Comparison of ENCODE assay signal across 16 cellular contexts in the genomic region with DNA sequence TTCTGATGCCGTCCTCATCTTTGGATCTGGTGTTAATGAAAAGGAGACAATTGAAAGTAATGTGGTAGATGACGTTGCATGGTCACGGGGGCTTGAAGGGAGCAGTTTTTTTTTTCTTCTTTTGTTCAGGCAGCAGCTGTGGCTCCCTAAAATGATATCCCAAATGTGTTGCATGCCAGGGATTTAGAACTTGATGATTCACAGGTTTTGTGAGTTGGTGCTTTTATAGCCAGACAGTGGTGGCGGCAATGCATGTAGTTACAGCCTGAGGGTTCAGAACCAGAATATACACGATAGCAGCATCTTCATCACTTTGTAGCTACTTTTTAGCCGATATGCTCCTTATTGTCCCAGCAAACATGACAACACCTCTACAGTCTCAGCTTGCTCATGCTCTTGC.
"Had no signal": no experiment of that assay in that cellular context is flagged by ENCODE, and none has a peak within 500 bp of the region (broad histone marks: within the 10 kb centered on the region; RNA-seq: fewer than 3 reads in every experiment).

No MANE protein-coding gene starts in this region.

- H3K27ac Mint-ChIP-seq: activated naive CD4-positive, alpha-beta T cell treated with anti-CD3 and anti-CD28 coated beads, Interleukin-2, amount 50 U/mL, for 24 hours; stimulated activated naive CD8-positive, alpha-beta T cell treated with anti-CD3 and anti-CD28 coated beads, Interleukin-15, amount 100 ng/mL, for 72 hours; T-helper 17 cell had no signal

- H3K27ac ChIP-seq: brain microvascular endothelial cell, dorsolateral prefrontal cortex, esophagus muscularis mucosa, gastroesophageal sphincter, ovary, testis had no signal

- H3K9me3 Mint-ChIP-seq: activated naive CD4-positive, alpha-beta T cell treated with anti-CD3 and anti-CD28 coated beads, Interleukin-2, amount 50 U/mL, for 24 hours had no signal

- H3K27me3 Mint-ChIP-seq: activated naive CD4-positive, alpha-beta T cell treated with anti-CD3 and anti-CD28 coated beads, Interleukin-2, amount 50 U/mL, for 24 hours; stimulated activated naive CD8-positive, alpha-beta T cell treated with anti-CD3 and anti-CD28 coated beads, Interleukin-15, amount 100 ng/mL, for 72 hours; T-helper 17 cell had no signal

- DNase-seq: activated CD4-positive, CD25-positive, alpha-beta regulatory T cell; activated effector memory CD4-positive, alpha-beta T cell treated with Interleukin-2 at 50 U/mL for 16 hours; amniotic stem cell; brain microvascular endothelial cell; kidney; left ventricle myocardium superior; ovary; stimulated activated CD4-positive, alpha-beta T cell treated with anti-CD3 and anti-CD28 coated beads, Interleukin-4, amount 100 ng/mL, for 4 hours; stimulated activated naive CD8-positive, alpha-beta T cell treated with anti-CD3 and anti-CD28 coated beads, Interleukin-15, amount 100 ng/mL, for 72 hours; T-helper 17 cell; testis had no signal

- H3K27me3 ChIP-seq: brain microvascular endothelial cell, dorsolateral prefrontal cortex, esophagus muscularis mucosa, gastroesophageal sphincter, ovary, testis had no signal

- H3K4me1 ChIP-seq: esophagus muscularis mucosa, gastroesophageal sphincter, testis had no signal

- H3K36me3 ChIP-seq: brain microvascular endothelial cell, esophagus muscularis mucosa, gastroesophageal sphincter, ovary had no signal

- H3K4me3 ChIP-seq: dorsolateral prefrontal cortex, esophagus muscularis mucosa, gastroesophageal sphincter, ovary, testis had no signal

- H3K9me3 ChIP-seq: esophagus muscularis mucosa, gastroesophageal sphincter, ovary, testis had no signal

- H3K4me3 Mint-ChIP-seq: activated naive CD4-positive, alpha-beta T cell treated with anti-CD3 and anti-CD28 coated beads, Interleukin-2, amount 50 U/mL, for 24 hours; neural crest cell; stimulated activated naive CD8-positive, alpha-beta T cell treated with anti-CD3 and anti-CD28 coated beads, Interleukin-15, amount 100 ng/mL, for 72 hours; T-helper 17 cell had no signal

- ATAC-seq: gastroesophageal sphincter; left ventricle myocardium superior; stimulated activated naive CD8-positive, alpha-beta T cell treated with anti-CD3 and anti-CD28 coated beads, Interleukin-15, amount 100 ng/mL, for 72 hours; T-helper 17 cell had no signal

- H3K4me1 Mint-ChIP-seq: activated naive CD4-positive, alpha-beta T cell treated with anti-CD3 and anti-CD28 coated beads, Interleukin-2, amount 50 U/mL, for 24 hours; neural crest cell; stimulated activated naive CD8-positive, alpha-beta T cell treated with anti-CD3 and anti-CD28 coated beads, Interleukin-15, amount 100 ng/mL, for 72 hours; T-helper 17 cell had no signal
